In the genomic region with DNA sequence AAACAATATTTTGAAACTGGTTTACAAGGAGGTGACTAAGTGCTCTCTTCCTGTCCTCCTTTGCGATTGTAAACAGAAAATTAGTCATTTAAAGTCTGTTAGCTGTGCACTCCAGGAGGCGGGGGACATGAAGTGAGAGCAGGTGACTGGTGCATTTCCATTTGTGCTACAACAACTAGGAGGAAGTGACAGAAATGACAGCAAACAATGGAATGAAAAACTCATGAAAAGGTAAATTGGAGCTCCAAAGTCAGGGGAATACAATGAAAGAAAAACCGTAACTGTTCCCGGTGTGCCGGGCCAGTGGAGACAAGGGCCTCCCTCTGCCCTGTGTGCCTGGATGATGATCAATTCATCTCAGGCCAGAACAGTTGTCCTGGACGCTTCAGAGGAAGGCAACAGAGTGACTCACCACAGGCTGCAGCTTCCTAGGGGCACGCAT, we compare ENCODE assay signal across 12 cellular contexts.
DNase-seq lines count a peak whose midpoint lies in the region; ATAC-seq, FAIRE-seq and TF ChIP-seq lines count a peak whose summit lies in the region.
"Had no signal": no experiment of that assay in that cellular context is flagged by ENCODE, and none has a peak within 500 bp of the region (broad histone marks: within the 10 kb centered on the region; RNA-seq: fewer than 3 reads in every experiment).

No MANE protein-coding gene starts in this region.

- H3K27me3 Mint-ChIP-seq in MCF 10A (ENCODE audit: insufficient read depth, unreplicated experiment) (no peaks in the 10 kb centered on the region), endothelial cell (ENCODE audit: unreplicated experiment) (peaks cover 1% of the 10 kb centered on the region)
- H3K27me3 Mint-ChIP-seq: activated B cell treated with CpG ODN at 0.5 μM for 24 hours had no signal

- FAIRE-seq in endothelial cell of umbilical vein (lab: Jason Lieb, UNC) (peak; percentile 44), urothelium cell line (lab: Jason Lieb, UNC) (peak; percentile 40)
- FAIRE-seq: pancreas had no signal

- H3K9me1 ChIP-seq in endothelial cell of umbilical vein (replicated peaks; ENCODE audit: control insufficient read depth, extremely low read depth, insufficient read depth, low read length), result no peaks in the 10 kb centered on the region

- intact Hi-C loops in MCF 10A (cut with micrococcal nuclease) (no loop called here), breast epithelium (cut with DNase I; ENCODE audit: low total_unique reads) (no loop called here), endothelial cell of umbilical vein (cut with micrococcal nuclease) (no loop called here), left colon (cut with DNase I, micrococcal nuclease) (no loop called here)

- DNase-seq in MCF 10A (ENCODE audit: unreplicated experiment), result peak; percentile 70
- DNase-seq in breast epithelium (ENCODE audit: low spot score in 2 of 2), result no peak
- peak; percentile 82 for DNase-seq in NCI-H510A (lab: John Stamatoyannopoulos, UW)
- peak; percentile 7 for DNase-seq in endothelial cell of umbilical vein (ENCODE audit: low read depth, low spot score)
- peak; percentile 71 for DNase-seq in urothelium cell line (ENCODE audit: low spot score)
- no peak for DNase-seq in endothelial cell (ENCODE audit: low spot score)
- no peak for DNase-seq in stimulated activated naive CD4-positive, alpha-beta T cell (lab: John Stamatoyannopoulos, UW)
- DNase-seq in left colon, result no peak
- DNase-seq: activated B cell treated with CpG ODN at 0.5 μM for 24 hours; central memory CD4-positive, alpha-beta T cell; NCI-H1048; pancreas had no signal

- BruUV-seq in MCF 10A (replicated peaks; lab: Mats Ljungman, UMichigan) (no TSS peak), endothelial cell of umbilical vein (replicated peaks; lab: Mats Ljungman, UMichigan) (no TSS peak)

- H3K9me3 Mint-ChIP-seq in MCF 10A (ENCODE audit: unreplicated experiment) (no peaks in the 10 kb centered on the region), endothelial cell (ENCODE audit: unreplicated experiment) (no peaks in the 10 kb centered on the region)

- H3K79me2 ChIP-seq in endothelial cell of umbilical vein (ENCODE audit: control insufficient read depth, insufficient read depth, low read length), result no peaks in the 10 kb centered on the region

- peak overlapping the region; percentile 5 for H3K4me3 Mint-ChIP-seq in MCF 10A (ENCODE audit: unreplicated experiment)
- no peak overlapping the region for H3K4me3 Mint-ChIP-seq in endothelial cell (ENCODE audit: unreplicated experiment)
- H3K4me3 Mint-ChIP-seq: activated B cell treated with CpG ODN at 0.5 μM for 24 hours had no signal

- H3K4me2 ChIP-seq in endothelial cell of umbilical vein (ENCODE audit: insufficient read depth, low read length), result peak overlapping the region; percentile 17

- H3K36me3 ChIP-seq in breast epithelium (no peaks in the 10 kb centered on the region), endothelial cell of umbilical vein (ENCODE audit: control insufficient read depth in 2 of 2, extremely low read depth in 1 of 2, insufficient read depth in 2 of 2, low read length in 2 of 2) (no peaks in the 10 kb centered on the region)
- H3K36me3 ChIP-seq: pancreas had no signal

- H3K9me3 ChIP-seq in breast epithelium, result no peaks in the 10 kb centered on the region
- H3K9me3 ChIP-seq in endothelial cell of umbilical vein (replicated peaks; ENCODE audit: control insufficient read depth, insufficient read depth, low read length), result no peaks in the 10 kb centered on the region
- H3K9me3 ChIP-seq: pancreas had no signal

- H3K4me1 Mint-ChIP-seq in MCF 10A (ENCODE audit: insufficient read depth, unreplicated experiment) (peaks cover 25% of the 10 kb centered on the region), endothelial cell (ENCODE audit: unreplicated experiment) (peaks cover 3% of the 10 kb centered on the region)
- H3K4me1 Mint-ChIP-seq: activated B cell treated with CpG ODN at 0.5 μM for 24 hours had no signal

- TF ChIP-seq POLR2A in breast epithelium (IDR thresholded peaks at IDR 0.05) (no peak), endothelial cell of umbilical vein (IDR thresholded peaks at IDR 0.05; ENCODE audit: low read depth, low read length) (no peak)

- no peak for ATAC-seq in left colon

- dilution Hi-C loops in endothelial cell of umbilical vein (cut with MboI; ENCODE audit: extremely low pct_ligation_motif_present, low sequenced_read_pairs), result no loop called here

- TF ChIP-seq CTCF in MCF 10A (IDR thresholded peaks at IDR 0.05; ENCODE audit: unreplicated experiment) (no peak), breast epithelium (IDR thresholded peaks at IDR 0.05) (no peak), endothelial cell of umbilical vein (IDR thresholded peaks at IDR 0.05; ENCODE audit: extremely low read depth in 1 of 2, insufficient read depth in 1 of 2, low read depth in 1 of 2, low read length in 2 of 2) (no peak), endothelial cell (IDR thresholded peaks at IDR 0.05; ENCODE audit: unreplicated experiment) (no peak)

- no peak overlapping the region for H3K9ac ChIP-seq in endothelial cell of umbilical vein (replicated peaks; ENCODE audit: extremely low read depth, insufficient read depth, low read length)

- POLR2A ChIA-PET in MCF 10A (lab: Yijun Ruan, JAX) (interaction anchor here (0.6 to 2.0 kb wide), 6 partner anchors 12 to 617 kb away, joined by 3 to 8 read pairs (median 3); no protein-coding TSS in a partner anchor), endothelial cell of umbilical vein (lab: Charles Lee) (no interaction called here)

- CTCF ChIA-PET in MCF 10A (lab: Yijun Ruan, JAX) (interaction anchor here (0.7 to 1.3 kb wide), 3 partner anchors 28 to 55 kb away, joined by 3 to 6 read pairs (median 4); no protein-coding TSS in a partner anchor), endothelial cell of umbilical vein (lab: Charles Lee) (interaction anchor here (1.1 to 2.0 kb wide), 2 partner anchors 442 to 447 kb away, joined by 4 to 7 read pairs; no protein-coding TSS in a partner anchor)

- H3K4me3 ChIP-seq in breast epithelium, result no peak overlapping the region
- H3K4me3 ChIP-seq in endothelial cell of umbilical vein (replicated peaks in 1 of 3; ENCODE audit: insufficient read depth in 1 of 3, low read depth in 1 of 3, low read length in 3 of 3), result no peak overlapping the region
- H3K4me3 ChIP-seq: pancreas had no signal

- peak overlapping the region; percentile 47 for H2AFZ ChIP-seq in endothelial cell of umbilical vein (ENCODE audit: low read depth, low read length)

- H3K27me3 ChIP-seq in breast epithelium, result no peaks in the 10 kb centered on the region
- H3K27me3 ChIP-seq in endothelial cell of umbilical vein (ENCODE audit: control insufficient read depth in 2 of 2, insufficient read depth in 2 of 2, low read length in 2 of 2), result no peaks in the 10 kb centered on the region
- H3K27me3 ChIP-seq: pancreas had no signal

- H3K27ac Mint-ChIP-seq in MCF 10A (ENCODE audit: low read depth, unreplicated experiment), result peak overlapping the region; percentile 73
- no peak overlapping the region for H3K27ac Mint-ChIP-seq in endothelial cell (ENCODE audit: unreplicated experiment)
- H3K27ac Mint-ChIP-seq: activated B cell treated with CpG ODN at 0.5 μM for 24 hours had no signal

- H3K4me1 ChIP-seq in breast epithelium (no peaks in the 10 kb centered on the region), endothelial cell of umbilical vein (ENCODE audit: control insufficient read depth, extremely low read depth, insufficient read depth, low read length) (peaks cover 12% of the 10 kb centered on the region)
- H3K4me1 ChIP-seq: pancreas had no signal

- H4K20me1 ChIP-seq in endothelial cell of umbilical vein (replicated peaks; ENCODE audit: control insufficient read depth, extremely low read depth, insufficient read depth, low read length), result no peaks in the 10 kb centered on the region

- H3K27ac ChIP-seq in breast epithelium (no peak overlapping the region), endothelial cell of umbilical vein (ENCODE audit: insufficient read depth, low read depth, low read length) (peak overlapping the region; percentile 57)
- H3K27ac ChIP-seq: pancreas had no signal

- H3K36me3 Mint-ChIP-seq in MCF 10A (ENCODE audit: insufficient read depth, unreplicated experiment), result no peaks in the 10 kb centered on the region
- no peaks in the 10 kb centered on the region for H3K36me3 Mint-ChIP-seq in endothelial cell (ENCODE audit: low read depth, unreplicated experiment)

TF ChIP-seq in endothelial cell of umbilical vein, 7 proteins besides CTCF, POLR2A, EP300 and RAD21:
- TF ChIP-seq FOS (IDR thresholded peaks at IDR 0.05; ENCODE audit: borderline replicate concordance, insufficient read depth, low read length) (peak; percentile 15), JUN (IDR thresholded peaks at IDR 0.05; ENCODE audit: borderline replicate concordance, insufficient read depth, insufficient read length, low read depth) (no peak)

Comparison
In these comparisons a context has a peak if more than half of its experiments do, and no peak if none do; other contexts are left out.
1. DNase-seq: peak in MCF 10A (single experiment), NCI-H510A (single experiment), endothelial cell of umbilical vein (single experiment) and urothelium cell line (single experiment); none in breast epithelium (0 of 2), endothelial cell (single experiment), stimulated activated naive CD4-positive, alpha-beta T cell (0 of 6) and left colon (0 of 2).